In genomic region chr12:111636209-111636928, GRCh38 we compare ENCODE assay signal across 9 cellular contexts. TPM values are rescaled to one million over a fixed set of nuclear protein-coding genes. Genes with fewer than 3 reads are reported as not detected.
DNase-seq lines count a peak whose midpoint lies in the region; ATAC-seq and TF ChIP-seq lines count a peak whose summit lies in the region.
"Had no signal": no experiment of that assay in that cellular context is flagged by ENCODE, and none has a peak within 500 bp of the region (broad histone marks: within the 10 kb centered on the region; RNA-seq: fewer than 3 reads in every experiment).

No MANE protein-coding gene starts in this region.

- H3K27ac ChIP-seq in OCI-LY3 (ENCODE audit: low read length) (no peak overlapping the region), upper lobe of left lung (peak overlapping the region; percentile 39 to 66 (median 49))

- WGBS in upper lobe of left lung, 2 donors, result 42 to 48% methylated on average over 18 to 19 of the region's 19 CpGs

- no peaks in the 10 kb centered on the region for H3K79me2 ChIP-seq in OCI-LY3 (ENCODE audit: low read length)

- peak; percentile 67 to 84 for ATAC-seq in upper lobe of left lung (ENCODE audit: low FRiP score in 2 of 2)

- no peak for TF ChIP-seq POLR2A in upper lobe of left lung (IDR thresholded peaks at IDR 0.05)

- H4K20me1 ChIP-seq in OCI-LY3 (ENCODE audit: insufficient read depth, low read length), result no peaks in the 10 kb centered on the region

- H3K4me2 ChIP-seq in OCI-LY3 (ENCODE audit: low read length), result 0 out of 2 replicates have a peak overlapping the region, but pooled peaks have one; percentile 52

- no peaks in the 10 kb centered on the region for H3K9me3 ChIP-seq in OCI-LY3 (ENCODE audit: insufficient read depth, low read length)
- H3K9me3 ChIP-seq in upper lobe of left lung, result no peaks in the 10 kb centered on the region

- H3K4me3 ChIP-seq in OCI-LY3 (ENCODE audit: low read length) (no peak overlapping the region), fibroblast of mammary gland (ENCODE audit: control insufficient read depth, low read depth, low read length) (no peak overlapping the region), upper lobe of left lung (no peak overlapping the region)

- TF ChIP-seq EP300 in upper lobe of left lung (IDR thresholded peaks at IDR 0.05), result no peak

- DNase-seq in fibroblast of mammary gland (ENCODE audit: low read depth) (peak; percentile 57), middle frontal gyrus (ENCODE audit: extremely low spot score, low spot score) (peak; percentile 44), upper lobe of left lung (peak in 1 of 2 donors; percentile 31), SW480 (ENCODE audit: low spot score) (no peak), NCI-H2081 treated with DMSO at 0.1 percent for 48 hours (lab: John Stamatoyannopoulos, UW) (no peak), T1000 (lab: John Stamatoyannopoulos, UW) (no peak)
- no peak for DNase-seq in stimulated activated CD4-positive, alpha-beta T cell treated with anti-CD3 and anti-CD28 coated beads, Interleukin-15, amount 100 ng/mL, for 24 hours
- DNase-seq: T-cell had no signal

- H3K9ac ChIP-seq in OCI-LY3 (ENCODE audit: low read length), result no peak overlapping the region

- no peaks in the 10 kb centered on the region for H3K27me3 ChIP-seq in OCI-LY3 (ENCODE audit: low read depth, low read length)
- no peaks in the 10 kb centered on the region for H3K27me3 ChIP-seq in upper lobe of left lung

- TF ChIP-seq CTCF in OCI-LY3 (IDR thresholded peaks at IDR 0.05; ENCODE audit: low read depth, low read length), result no peak
- TF ChIP-seq CTCF in fibroblast of mammary gland (conservative IDR thresholded peaks at IDR 0.05; ENCODE audit: control insufficient read depth, insufficient read depth, low read depth, low read length), result no peak
- TF ChIP-seq CTCF in upper lobe of left lung (IDR thresholded peaks at IDR 0.05), result no peak

- peaks cover 8% of the 10 kb centered on the region for H3K4me1 ChIP-seq in OCI-LY3 (ENCODE audit: low read length)
- peaks cover 0 to 15% (median 9%) of the 10 kb centered on the region in 4 donors for H3K4me1 ChIP-seq in upper lobe of left lung

- peaks cover 7% of the 10 kb centered on the region for H3K36me3 ChIP-seq in OCI-LY3 (replicated peaks; ENCODE audit: low read depth, low read length)
- H3K36me3 ChIP-seq in upper lobe of left lung, result no peaks in the 10 kb centered on the region

- H2AFZ ChIP-seq in OCI-LY3 (ENCODE audit: low read depth, low read length), result no peak overlapping the region

RNA-seq across cellular contexts. Expression of gene ATXN2, which starts 37.3 kb away (rescaled TPM):
- total RNA-seq in upper lobe of left lung, result 100 to 1,000 TPM in 2 of 6 donors, 10 to 100 TPM in 4; 50.7 to 189 (median 75.2) TPM

RNA-seq across cellular contexts. Expression of gene BRAP, which starts 49.4 kb away (rescaled TPM):
- total RNA-seq in upper lobe of left lung, result 10 to 100 TPM; 11.0 to 17.8 (median 15.5) TPM

RNA-seq across cellular contexts. Expression of gene ACAD10, which starts 49.5 kb away (rescaled TPM):
- 10 to 100 TPM; 16.7 to 83.8 (median 27.0) TPM for total RNA-seq in upper lobe of left lung

Comparison
In these comparisons a context has a peak if more than half of its experiments do, and no peak if none do; other contexts are left out.
1. DNase-seq: peak in fibroblast of mammary gland (single experiment) and middle frontal gyrus (single experiment); none in SW480 (single experiment), NCI-H2081 treated with DMSO at 0.1 percent for 48 hours (single experiment), T1000 (single experiment) and stimulated activated CD4-positive, alpha-beta T cell treated with anti-CD3 and anti-CD28 coated beads, Interleukin-15, amount 100 ng/mL, for 24 hours (single experiment).